ENCODE assay signal across 28 cellular contexts in the genomic region with DNA sequence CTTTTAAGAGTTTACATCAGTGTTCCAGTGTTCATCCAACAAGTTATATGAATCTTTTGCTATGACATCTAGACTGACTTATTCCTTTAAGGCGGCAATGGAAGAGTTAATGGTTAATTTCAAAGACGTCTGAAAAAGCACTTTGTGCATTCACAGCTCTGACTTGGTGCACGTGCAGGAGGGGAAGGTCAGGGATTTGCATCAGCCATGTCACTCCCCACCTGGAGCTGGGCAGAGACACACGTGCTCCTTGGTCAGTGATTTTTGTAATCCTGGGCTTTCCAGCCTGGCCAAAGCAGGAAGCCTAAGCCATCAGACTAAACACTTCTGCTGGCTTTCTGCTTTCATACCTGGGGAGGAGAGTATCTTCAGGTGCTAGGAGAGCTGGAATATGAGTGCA.
"Had no signal": no experiment of that assay in that cellular context is flagged by ENCODE, and none has a peak within 500 bp of the region (broad histone marks: within the 10 kb centered on the region; RNA-seq: fewer than 3 reads in every experiment).

No MANE protein-coding gene starts in this region.

- H3K27ac Mint-ChIP-seq: activated B cell treated with CpG ODN at 0.5 μM for 24 hours; activated CD4-positive, alpha-beta T cell treated with anti-CD3 and anti-CD28 coated beads, Interleukin-2, amount 10 ng/mL, durations not matched to agents 24 days and 14 days; activated naive CD4-positive, alpha-beta T cell treated with anti-CD3 and anti-CD28 coated beads, Interleukin-2, amount 10 ng/mL, durations not matched to agents 7 days and 5 days; activated naive CD8-positive, alpha-beta T cell treated with anti-CD3 and anti-CD28 coated beads for 36 hours; activated T-cell treated with anti-CD3 and anti-CD28 coated beads, Interleukin-2, amount 50 U/mL, for 72 hours; activated T-helper 2 cell treated with anti-CD3 and anti-CD28 coated beads, Interferon-gamma antibody, Interleukin-2, Interleukin-4, amounts not matched to agents 10 μg/mL and 5 μg/mL and 100 μg/mL, durations not matched to agents 14 hours and 24 hours and 36 hours; T-helper 17 cell had no signal

- H3K4me3 Mint-ChIP-seq: activated B cell treated with CpG ODN at 0.5 μM for 24 hours; activated CD4-positive, alpha-beta T cell treated with anti-CD3 and anti-CD28 coated beads, Interleukin-2, amount 10 ng/mL, durations not matched to agents 24 days and 14 days; activated naive CD4-positive, alpha-beta T cell treated with anti-CD3 and anti-CD28 coated beads, Interleukin-2, amount 10 ng/mL, durations not matched to agents 7 days and 5 days; activated naive CD8-positive, alpha-beta T cell treated with anti-CD3 and anti-CD28 coated beads for 36 hours; activated T-cell treated with anti-CD3 and anti-CD28 coated beads, Interleukin-2, amount 50 U/mL, for 72 hours; T-helper 17 cell had no signal

- DNase-seq: activated B cell treated with CpG ODN at 0.5 μM for 24 hours; activated CD4-positive, alpha-beta T cell treated with anti-CD3 and anti-CD28 coated beads for 1 hour; activated CD4-positive, alpha-beta T cell treated with anti-CD3 and anti-CD28 coated beads, Interleukin-2, amount 10 ng/mL, durations not matched to agents 24 days and 14 days; activated CD4-positive, alpha-beta T cell treated with anti-CD3 and anti-CD28 coated beads, Interleukin-2, amount 50 U/mL, for 48 hours; activated CD8-positive, alpha-beta memory T cell treated with anti-CD3 and anti-CD28 coated beads, Interleukin-2, amount 50 U/mL, for 4 hours; activated gamma-delta T cell treated with Interleukin-2 at 50 U/mL for 16 hours; activated naive CD4-positive, alpha-beta T cell treated with anti-CD3 and anti-CD28 coated beads, Interleukin-2, amount 10 ng/mL, durations not matched to agents 7 days and 5 days; activated naive CD8-positive, alpha-beta T cell treated with anti-CD3 and anti-CD28 coated beads for 36 hours; activated T-cell treated with anti-CD3 and anti-CD28 coated beads, Interleukin-2, amount 50 U/mL, for 72 hours; brain microvascular endothelial cell; central memory CD4-positive, alpha-beta T cell; KG1; NCI-H1092 treated with DMSO at 0.1 percent for 48 hours; NCI-H1417 treated with DMSO at 0.1 percent for 48 hours; NCI-H1694; NCI-H2029; NCI-H2107; NCI-H2171 treated with DMSO at 0.1 percent for 48 hours; NCI-H345; NCI-H510A; NCI-H526 treated with DMSO at 0.1 percent for 48 hours; NCI-H82; OCI-M1; SIG-M5; T-helper 17 cell; T-helper 9 cell had no signal

- H3K27me3 ChIP-seq: brain microvascular endothelial cell had no signal

- ATAC-seq: activated T-cell treated with anti-CD3 and anti-CD28 coated beads, Interleukin-2, amount 50 U/mL, for 72 hours; Panc1; T-helper 17 cell had no signal

- H3K27ac ChIP-seq: brain microvascular endothelial cell had no signal

- H3K4me1 Mint-ChIP-seq: activated B cell treated with CpG ODN at 0.5 μM for 24 hours, T-helper 17 cell had no signal

- H3K27me3 Mint-ChIP-seq: activated B cell treated with CpG ODN at 0.5 μM for 24 hours; activated CD4-positive, alpha-beta T cell treated with anti-CD3 and anti-CD28 coated beads, Interleukin-2, amount 10 ng/mL, durations not matched to agents 24 days and 14 days; activated naive CD4-positive, alpha-beta T cell treated with anti-CD3 and anti-CD28 coated beads, Interleukin-2, amount 10 ng/mL, durations not matched to agents 7 days and 5 days; activated naive CD8-positive, alpha-beta T cell treated with anti-CD3 and anti-CD28 coated beads for 36 hours; T-helper 17 cell had no signal
